In genomic region chr17:74212913-74213791, GRCh38 we compare ENCODE assay signal across 1 cellular context.
TF ChIP-seq lines count a peak whose summit lies in the region.

Gene TTYH2, plus strand, starts transcription at chr17:74213571. Its CDS starts 17 bp downstream, at chr17:74213588.

TF ChIP-seq in K562, 482 proteins besides CTCF, POLR2A, EP300 and RAD21 (continued from another document):
- TF ChIP-seq ATF3 (IDR thresholded peaks at IDR 0.05) (no peak), ATF3 (CRISPR knock-in tag; conservative IDR thresholded peaks at IDR 0.05) (0 out of 2 replicates have a peak, but pooled peaks have one; percentile 10), ZBTB2 (IDR thresholded peaks at IDR 0.05) (0 out of 2 replicates have a peak, but pooled peaks have one; percentile 22), ZNF717 (CRISPR knock-in tag; IDR thresholded peaks at IDR 0.05) (no peak), BHLHE40 (IDR thresholded peaks at IDR 0.05; ENCODE audit: low read length) (0 out of 2 replicates have a peak, but pooled peaks have one; percentile 32), CREM (IDR thresholded peaks at IDR 0.05; ENCODE audit: low read depth) (peak; percentile 5; the same call in 1 of the 2 replicates), XRCC3 (IDR thresholded peaks at IDR 0.05) (no peak), MAFF (IDR thresholded peaks at IDR 0.05; ENCODE audit: low read length) (no peak), SNRNP70 (optimal IDR thresholded peaks at IDR 0.05; ENCODE audit: low read depth, low read length) (no peak), NCOA1 (IDR thresholded peaks at IDR 0.05; ENCODE audit: low read depth) (no peak), ZNF778 (CRISPR knock-in tag; IDR thresholded peaks at IDR 0.05) (no peak), SIX5 (IDR thresholded peaks at IDR 0.05; ENCODE audit: borderline replicate concordance in 1 of 2, insufficient read depth in 1 of 2, low read depth in 1 of 2, low read length in 2 of 2) (0 out of 4 replicates have a peak, but pooled peaks of 1 of the 2 experiments have one; percentile 4), ZNF354B (CRISPR knock-in tag; IDR thresholded peaks at IDR 0.05) (no peak), ZNF263 (CRISPR knock-in tag; IDR thresholded peaks at IDR 0.05; ENCODE audit: borderline replicate concordance) (no peak), IRF9 (tag; IDR thresholded peaks at IDR 0.05) (no peak), SMARCB1 (IDR thresholded peaks at IDR 0.05; ENCODE audit: insufficient read length, low read depth) (no peak), NFE2L1 (tag; IDR thresholded peaks at IDR 0.05; ENCODE audit: borderline replicate concordance, low read depth) (no peak), ZBTB7A (IDR thresholded peaks at IDR 0.05; ENCODE audit: borderline replicate concordance, control insufficient read depth, low read depth, low read length) (no peak), SRSF7 (optimal IDR thresholded peaks at IDR 0.05; ENCODE audit: low read depth, low read length) (no peak), CREB5 (CRISPR knock-in tag; IDR thresholded peaks at IDR 0.05) (no peak), RBBP5 (IDR thresholded peaks at IDR 0.05; ENCODE audit: borderline replicate concordance, insufficient read depth, low read length, poor library complexity, severe bottlenecking) (peak; percentile 34), ATF6 (CRISPR knock-in tag; IDR thresholded peaks at IDR 0.05) (no peak), SOX6 (IDR thresholded peaks at IDR 0.05) (no peak), ZFPM2 (CRISPR knock-in tag; IDR thresholded peaks at IDR 0.05) (no peak), L3MBTL2 (IDR thresholded peaks at IDR 0.05) (no peak), BACH1 (tag; IDR thresholded peaks at IDR 0.05) (no peak), ZNF57 (CRISPR knock-in tag; IDR thresholded peaks at IDR 0.05) (no peak), ZBTB43 (CRISPR knock-in tag; IDR thresholded peaks at IDR 0.05) (no peak), SRF (CRISPR knock-in tag; IDR thresholded peaks at IDR 0.05) (peak in 1 of 2 experiments; percentile 33; a peak in 1 of 4 replicates), BCOR (IDR thresholded peaks at IDR 0.05) (no peak), TCF15 (CRISPR knock-in tag; IDR thresholded peaks at IDR 0.05) (no peak), MYNN (IDR thresholded peaks at IDR 0.05) (0 out of 2 replicates have a peak, but pooled peaks have one; percentile 11), MYNN (CRISPR knock-in tag; IDR thresholded peaks at IDR 0.05) (no peak), HEY1 (CRISPR knock-in tag; IDR thresholded peaks at IDR 0.05; ENCODE audit: borderline replicate concordance) (no peak), SMARCE1 (IDR thresholded peaks at IDR 0.05) (no peak), ZNF280A (IDR thresholded peaks at IDR 0.05; ENCODE audit: low read depth, partially characterized antibody) (no peak), ATF2 (CRISPR knock-in tag; IDR thresholded peaks at IDR 0.05) (no peak), JUND (IDR thresholded peaks at IDR 0.05; ENCODE audit: borderline replicate concordance, low read depth, low read length) (no peak), JUND (tag; IDR thresholded peaks at IDR 0.05; ENCODE audit: borderline replicate concordance, low read depth, low read length) (no peak), THRB (CRISPR knock-in tag; conservative IDR thresholded peaks at IDR 0.05) (no peak), LEF1 (IDR thresholded peaks at IDR 0.05) (no peak)
